ENCODE assay signal across 1 cellular context in genomic region chr9:79360387-79361347, GRCh38.
TF ChIP-seq lines count a peak whose summit lies in the region.

No MANE protein-coding gene starts in this region.

TF ChIP-seq in SK-N-SH, 30 proteins besides CTCF, POLR2A, EP300 and RAD21:
- TF ChIP-seq REST (IDR thresholded peaks at IDR 0.05; ENCODE audit: low read depth, low read length) (no peak), POLR2AphosphoS5 (IDR thresholded peaks at IDR 0.05; ENCODE audit: low read depth, low read length) (no peak), FOXJ3 (CRISPR knock-in tag; IDR thresholded peaks at IDR 0.05) (no peak), USF2 (IDR thresholded peaks at IDR 0.05; ENCODE audit: borderline replicate concordance, low read depth, low read length) (no peak), CHD2 (IDR thresholded peaks at IDR 0.05; ENCODE audit: low read length, partially characterized antibody) (no peak), NRF1 (IDR thresholded peaks at IDR 0.05; ENCODE audit: low read depth, low read length) (no peak), EZH2phosphoT487 (IDR thresholded peaks at IDR 0.05; ENCODE audit: borderline replicate concordance, low read depth) (no peak), NFIC (IDR thresholded peaks at IDR 0.05; ENCODE audit: borderline replicate concordance) (peak; percentile 82), PBX3 (IDR thresholded peaks at IDR 0.05) (peak; percentile 56), USF1 (IDR thresholded peaks at IDR 0.05; ENCODE audit: borderline replicate concordance, low read depth) (no peak), TCF12 (IDR thresholded peaks at IDR 0.05) (peak; percentile 60), TAF1 (IDR thresholded peaks at IDR 0.05; ENCODE audit: borderline replicate concordance, low read depth, low read length) (no peak), JUND (IDR thresholded peaks at IDR 0.05) (peak; percentile 47; the same call in 1 of the 2 replicates), TEAD4 (IDR thresholded peaks at IDR 0.05; ENCODE audit: borderline replicate concordance, insufficient read depth) (peak; percentile 77; the same call in 1 of the 2 replicates), RXRA (IDR thresholded peaks at IDR 0.05; ENCODE audit: borderline replicate concordance, low read depth) (no peak), RFX5 (IDR thresholded peaks at IDR 0.05; ENCODE audit: low read length) (no peak), ELF1 (IDR thresholded peaks at IDR 0.05) (no peak), GABPA (IDR thresholded peaks at IDR 0.05; ENCODE audit: low read depth) (no peak), FOSL2 (IDR thresholded peaks at IDR 0.05; ENCODE audit: borderline replicate concordance, low read depth) (no peak), YY1 (IDR thresholded peaks at IDR 0.05; ENCODE audit: low read depth) (no peak), SMC3 (IDR thresholded peaks at IDR 0.05; ENCODE audit: low read depth, low read length) (no peak)
